ENCODE assay signal across 8 cellular contexts in genomic region chr9:137083418-137084004, GRCh38. TPM values are rescaled to one million over a fixed set of nuclear protein-coding genes. Genes with fewer than 3 reads are reported as not detected.
DNase-seq lines count a peak whose midpoint lies in the region; ATAC-seq and TF ChIP-seq lines count a peak whose summit lies in the region.

No MANE protein-coding gene starts in this region.

- H3K27me3 Mint-ChIP-seq in GM23338 (ENCODE audit: insufficient read depth, low read depth, poor library complexity): peaks cover 32% of the 10 kb centered on the region

- TF ChIP-seq POLR2A in stomach (IDR thresholded peaks at IDR 0.05) (no peak), spleen (IDR thresholded peaks at IDR 0.05) (no peak)

- no peaks in the 10 kb centered on the region; the same call in 1 of the 2 replicates for H3K79me2 ChIP-seq in GM23338 (replicated peaks; ENCODE audit: insufficient read depth)

- TF ChIP-seq CTCF in GM23338 (conservative IDR thresholded peaks at IDR 0.05; ENCODE audit: low read depth in 2 of 2) (no peak), WERI-Rb-1 (IDR thresholded peaks at IDR 0.05; ENCODE audit: low read depth, low read length) (no peak), stomach (IDR thresholded peaks at IDR 0.05) (no peak), lower lobe of right lung (IDR thresholded peaks at IDR 0.05) (no peak), spleen (IDR thresholded peaks at IDR 0.05 in 8 of 11, conservative IDR thresholded peaks at IDR 0.05 in 3 of 11) (no peak)

- H3K27ac ChIP-seq in GM23338 (ENCODE audit: low read depth) (no peak overlapping the region), WERI-Rb-1 (peak overlapping the region; percentile 91), stomach (peak overlapping the region; percentile 13 to 79 (median 69)), lower lobe of right lung (no peak overlapping the region), spleen (peak overlapping the region in 4 of 8 donors; percentile 8 to 23 (median 16))

- 0 out of 2 replicates have a peak, but pooled peaks cover 6% of the 10 kb centered on the region for H4K20me1 ChIP-seq in GM23338 (replicated peaks; ENCODE audit: insufficient read depth)

- peaks cover 17% of the 10 kb centered on the region for H3K4me1 Mint-ChIP-seq in GM23338

- peak overlapping the region; percentile 16; the same call in 1 of the 3 replicates for H3K4me3 Mint-ChIP-seq in GM23338

- H3K27me3 ChIP-seq in GM23338 (ENCODE audit: insufficient read depth) (peaks cover 21% of the 10 kb centered on the region), WERI-Rb-1 (ENCODE audit: insufficient read depth, low read depth, severe bottlenecking) (no peaks in the 10 kb centered on the region), stomach (peaks cover 0 to 8% (median 0%) of the 10 kb centered on the region in 3 donors), lower lobe of right lung (ENCODE audit: low read depth) (no peaks in the 10 kb centered on the region), spleen (replicated peaks in 1 of 7) (no peaks in the 10 kb centered on the region)

- no peaks in the 10 kb centered on the region; the same call in 2 of the 3 replicates for H3K36me3 Mint-ChIP-seq in GM23338 (ENCODE audit: low read depth)

- no peak overlapping the region for H3K4me2 ChIP-seq in GM23338

- H3K4me3 ChIP-seq in GM23338 (no peak overlapping the region), WERI-Rb-1 (ENCODE audit: low read depth, low read length) (no peak overlapping the region), stomach (no peak overlapping the region), lower lobe of right lung (no peak overlapping the region), spleen (no peak overlapping the region)

- H3K9me3 Mint-ChIP-seq in GM23338: peaks cover 4% of the 10 kb centered on the region; the same call in 1 of the 3 replicates

- no peaks in the 10 kb centered on the region for H3K9me2 ChIP-seq in GM23338 (ENCODE audit: insufficient read depth)

- intact Hi-C loops in stomach (cut with DNase I; ENCODE audit: low total_unique reads): no loop called here
- intact Hi-C loops in lower lobe of right lung (cut with DNase I): no loop called here
- intact Hi-C loops in spleen (cut with DNase I; ENCODE audit: low total_unique reads): no loop called here

- no peak overlapping the region for H2AFZ ChIP-seq in GM23338

- peaks cover 27% of the 10 kb centered on the region for H3F3A ChIP-seq in GM23338 (replicated peaks; ENCODE audit: low read depth)

- no peak for ATAC-seq in GM23338
- ATAC-seq in lower lobe of right lung: no peak
- no peak for ATAC-seq in HG03342 (IDR thresholded peaks at IDR 0.05; ENCODE audit: unreplicated experiment)

- H3K9me3 ChIP-seq in WERI-Rb-1 (ENCODE audit: severe bottlenecking) (no peaks in the 10 kb centered on the region), stomach (no peaks in the 10 kb centered on the region), lower lobe of right lung (no peaks in the 10 kb centered on the region), spleen (no peaks in the 10 kb centered on the region)

- no peak for TF ChIP-seq EP300 in stomach (IDR thresholded peaks at IDR 0.05)

- H3K27ac Mint-ChIP-seq in GM23338: no peak overlapping the region

- WGBS in stomach, 5 donors: 41 to 58% (median 56%) methylated on average over 10 of the region's 10 CpGs
- WGBS in spleen, 5 donors: 58 to 77% (median 72%) methylated on average over 10 of the region's 10 CpGs

- DNase-seq in A172 (ENCODE audit: low spot score) (peak; percentile 100), GM23338 (ENCODE audit: low spot score) (no peak), WERI-Rb-1 (peak; percentile 96), glomerular endothelial cell (ENCODE audit: extremely low read depth, low read depth, low spot score) (peak; percentile 65), stomach (peak; percentile 56), lower lobe of right lung (no peak), spleen (no peak)

- H3K4me1 ChIP-seq in GM23338 (ENCODE audit: insufficient read depth) (peaks cover 10% of the 10 kb centered on the region), stomach (peaks cover 26 to 65% (median 53%) of the 10 kb centered on the region in 4 donors), lower lobe of right lung (peaks cover 28% of the 10 kb centered on the region), spleen (peaks cover 18 to 74% (median 41%) of the 10 kb centered on the region in 6 donors)

- H3K36me3 ChIP-seq in GM23338 (ENCODE audit: insufficient read depth): no peaks in the 10 kb centered on the region
- H3K36me3 ChIP-seq in WERI-Rb-1: peaks cover 56% of the 10 kb centered on the region
- H3K36me3 ChIP-seq in stomach: peaks cover 15 to 49% (median 47%) of the 10 kb centered on the region in 4 donors
- H3K36me3 ChIP-seq in lower lobe of right lung: peaks cover 53% of the 10 kb centered on the region
- peaks cover 0 to 55% (median 44%) of the 10 kb centered on the region in 6 donors for H3K36me3 ChIP-seq in spleen

TF ChIP-seq in GM23338, 12 proteins besides CTCF, POLR2A, EP300 and RAD21 (continues in another document):
- TF ChIP-seq EZH2phosphoT487 (IDR thresholded peaks at IDR 0.05; ENCODE audit: unreplicated experiment): no peak

RNA-seq across cellular contexts. Expression of gene MAN1B1, which starts 3.3 kb away (rescaled TPM):
- total RNA-seq in A172 (2014; rRNA removed; shearing (Covaris generic)): 196 and 197 TPM in 2 replicates
- 35.7 and 39.9 TPM in 2 replicates for total RNA-seq in GM23338 (2014; rRNA removed; shearing (Covaris generic))
- polyA plus RNA-seq in GM23338 (2016; fragmentation: Nextera tagmentation; extraction: Ambion mirVana) (15.7 and 18.2 TPM in 2 replicates), stomach (10 to 100 TPM; 22.8 to 52.6 (median 35.0) TPM), spleen (100 to 1,000 TPM in 1 of 3 donors, 10 to 100 TPM in 2; 49.6 to 112 (median 90.0) TPM)
- total RNA-seq in glomerular endothelial cell (109 and 118 TPM in 2 replicates), stomach (100 to 1,000 TPM in 1 of 5 donors, 10 to 100 TPM in 3, 1 to 10 TPM in 1; 4.7 to 167 (median 44.6) TPM), lower lobe of right lung (41.9 TPM), spleen (10 to 100 TPM; 43.2 to 67.9 (median 51.7) TPM)

RNA-seq across cellular contexts. Expression of gene UAP1L1, which starts 6.2 kb away (rescaled TPM):
- total RNA-seq in A172 (2014; rRNA removed; shearing (Covaris generic)): 94.6 and 109 TPM in 2 replicates
- 5.5 and 8.1 TPM in 2 replicates for total RNA-seq in GM23338 (2014; rRNA removed; shearing (Covaris generic))
- 2.5 and 3.4 TPM in 2 replicates for polyA plus RNA-seq in GM23338 (2016; fragmentation: Nextera tagmentation; extraction: Ambion mirVana)
- 17.2 and 30.3 TPM in 2 replicates for total RNA-seq in glomerular endothelial cell
- 10 to 100 TPM in 3 of 5 donors, 1 to 10 TPM in 2; 4.6 to 95.6 (median 22.8) TPM for total RNA-seq in stomach
- polyA plus RNA-seq in stomach: 1 to 10 TPM; 4.1 to 7.4 (median 6.0) TPM
- total RNA-seq in lower lobe of right lung: 29.7 TPM
- total RNA-seq in spleen: 10 to 100 TPM; 19.5 to 35.9 (median 28.6) TPM
- polyA plus RNA-seq in spleen: 10 to 100 TPM; 12.5 to 29.7 (median 24.6) TPM

RNA-seq across cellular contexts. Expression of gene SAPCD2, which starts 13.2 kb away (rescaled TPM):
- 76.4 and 92.3 TPM in 2 replicates for total RNA-seq in A172 (2014; rRNA removed; shearing (Covaris generic))
- total RNA-seq in GM23338 (2014; rRNA removed; shearing (Covaris generic)): 55.1 and 60.3 TPM in 2 replicates
- 13.4 and 14.5 TPM in 2 replicates for polyA plus RNA-seq in GM23338 (2016; fragmentation: Nextera tagmentation; extraction: Ambion mirVana)
- total RNA-seq in glomerular endothelial cell: 6.1 and 6.7 TPM in 2 replicates
- total RNA-seq in stomach: 10 to 100 TPM in 1 of 5 donors, 1 to 10 TPM in 3, not detected in 1; 2.9 to 84.9 (median 4.4) TPM
- polyA plus RNA-seq in stomach: 1 to 10 TPM; 1.7 to 5.0 (median 3.8) TPM
- total RNA-seq in lower lobe of right lung: 0.86 TPM
- total RNA-seq in spleen: 1 to 10 TPM; 2.1 to 6.5 (median 3.0) TPM
- polyA plus RNA-seq in spleen: 1 to 10 TPM in 2 of 3 donors, under 1 TPM in 1; 0.76 to 2.5 (median 2.4) TPM

RNA-seq across cellular contexts. Expression of gene ENTPD2, which starts 29.6 kb away (rescaled TPM):
- not detected in 2 replicates for total RNA-seq in A172 (2014; rRNA removed; shearing (Covaris generic))
- total RNA-seq in GM23338 (2014; rRNA removed; shearing (Covaris generic)): 1.1 and 1.9 TPM in 2 replicates
- polyA plus RNA-seq in GM23338 (2016; fragmentation: Nextera tagmentation; extraction: Ambion mirVana): 1.8 and 2.9 TPM in 2 replicates
- not detected in 2 replicates for total RNA-seq in glomerular endothelial cell
- total RNA-seq in stomach: 10 to 100 TPM in 1 of 5 donors, 1 to 10 TPM in 3, not detected in 1; 2.2 to 11.3 (median 6.7) TPM
- 1 to 10 TPM; 2.0 to 4.8 (median 2.9) TPM for polyA plus RNA-seq in stomach
- total RNA-seq in lower lobe of right lung: 0.62 TPM
- under 1 TPM in 2 of 7 donors, not detected in 5; 0.32 to 0.40 TPM for total RNA-seq in spleen
- polyA plus RNA-seq in spleen: under 1 TPM in 2 of 3 donors, not detected in 1; 0.11 to 0.58 TPM

RNA-seq across cellular contexts. Expression of gene DPP7, which starts 31.0 kb away (rescaled TPM):
- total RNA-seq in A172 (2014; rRNA removed; shearing (Covaris generic)): 251 and 263 TPM in 2 replicates
- total RNA-seq in GM23338 (2014; rRNA removed; shearing (Covaris generic)): 9.7 and 19.7 TPM in 2 replicates
- polyA plus RNA-seq in GM23338 (2016; fragmentation: Nextera tagmentation; extraction: Ambion mirVana) (25.2 and 26.8 TPM in 2 replicates), stomach (100 to 1,000 TPM; 325 to 346 (median 338) TPM), spleen (100 to 1,000 TPM; 342 to 536 (median 501) TPM)
- total RNA-seq in glomerular endothelial cell (154 and 167 TPM in 2 replicates), stomach (100 to 1,000 TPM in 3 of 5 donors, 10 to 100 TPM in 2; 25.9 to 251 (median 103) TPM), lower lobe of right lung (190 TPM), spleen (100 to 1,000 TPM; 105 to 250 (median 166) TPM)

Comparison
In these comparisons a context has a peak if more than half of its experiments do, and no peak if none do; other contexts are left out.
1. DNase-seq: peak in A172 (single experiment), WERI-Rb-1 (single experiment), glomerular endothelial cell (single experiment) and stomach (single experiment); none in GM23338 (single experiment), lower lobe of right lung (single experiment) and spleen (single experiment).
2. H3K27ac ChIP-seq: peak in WERI-Rb-1 (single experiment) and stomach (5 of 5); none in GM23338 (single experiment) and lower lobe of right lung (single experiment).